ENCODE assay signal across 1 cellular context in the genomic region with DNA sequence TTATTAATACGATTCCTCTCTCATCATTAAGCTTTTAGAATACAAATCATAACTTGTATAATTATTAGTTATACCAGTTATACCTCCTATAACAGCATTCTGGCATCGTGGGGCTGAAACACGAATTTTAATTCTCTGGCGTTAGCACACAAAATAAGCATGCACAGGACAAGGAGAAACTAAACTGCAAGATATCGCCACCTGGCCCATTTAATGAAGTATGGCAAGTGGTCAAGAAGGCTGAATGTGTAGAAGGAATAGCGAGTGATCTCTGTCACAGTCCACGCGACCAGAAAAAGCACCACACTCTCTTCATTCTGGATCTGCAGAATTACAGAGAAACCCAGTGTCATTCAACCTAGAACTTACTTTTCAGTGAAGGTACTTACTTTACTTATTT.
TF ChIP-seq lines count a peak whose summit lies in the region.

No MANE protein-coding gene starts in this region.

TF ChIP-seq in HCT116, 20 proteins besides CTCF, POLR2A, EP300 and RAD21 (continued from another document):
- TF ChIP-seq FOSL1 (IDR thresholded peaks at IDR 0.05; ENCODE audit: low read depth): no peak
- TF ChIP-seq, protein P1, sequence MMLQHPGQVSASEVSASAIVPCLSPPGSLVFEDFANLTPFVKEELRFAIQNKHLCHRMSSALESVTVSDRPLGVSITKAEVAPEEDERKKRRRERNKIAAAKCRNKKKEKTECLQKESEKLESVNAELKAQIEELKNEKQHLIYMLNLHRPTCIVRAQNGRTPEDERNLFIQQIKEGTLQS (IDR thresholded peaks at IDR 0.05): no peak
- no peak for TF ChIP-seq CBX3 (IDR thresholded peaks at IDR 0.05; ENCODE audit: low read depth)
- TF ChIP-seq SIN3A (IDR thresholded peaks at IDR 0.05; ENCODE audit: low read depth): no peak
- TF ChIP-seq EZH2 (IDR thresholded peaks at IDR 0.05): no peak
- no peak for TF ChIP-seq SP1 (IDR thresholded peaks at IDR 0.05; ENCODE audit: low read depth)
- TF ChIP-seq, protein P2, sequence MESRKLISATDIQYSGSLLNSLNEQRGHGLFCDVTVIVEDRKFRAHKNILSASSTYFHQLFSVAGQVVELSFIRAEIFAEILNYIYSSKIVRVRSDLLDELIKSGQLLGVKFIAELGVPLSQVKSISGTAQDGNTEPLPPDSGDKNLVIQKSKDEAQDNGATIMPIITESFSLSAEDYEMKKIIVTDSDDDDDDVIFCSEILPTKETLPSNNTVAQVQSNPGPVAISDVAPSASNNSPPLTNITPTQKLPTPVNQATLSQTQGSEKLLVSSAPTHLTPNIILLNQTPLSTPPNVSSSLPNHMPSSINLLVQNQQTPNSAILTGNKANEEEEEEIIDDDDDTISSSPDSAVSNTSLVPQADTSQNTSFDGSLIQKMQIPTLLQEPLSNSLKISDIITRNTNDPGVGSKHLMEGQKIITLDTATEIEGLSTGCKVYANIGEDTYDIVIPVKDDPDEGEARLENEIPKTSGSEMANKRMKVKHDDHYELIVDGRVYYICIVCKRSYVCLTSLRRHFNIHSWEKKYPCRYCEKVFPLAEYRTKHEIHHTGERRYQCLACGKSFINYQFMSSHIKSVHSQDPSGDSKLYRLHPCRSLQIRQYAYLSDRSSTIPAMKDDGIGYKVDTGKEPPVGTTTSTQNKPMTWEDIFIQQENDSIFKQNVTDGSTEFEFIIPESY (IDR thresholded peaks at IDR 0.05; ENCODE audit: extremely low read depth, insufficient replicate concordance, low read length): no peak
- no peak for TF ChIP-seq YY1 (IDR thresholded peaks at IDR 0.05; ENCODE audit: extremely low read depth, insufficient replicate concordance, low read depth, low read length)
- TF ChIP-seq, protein P3, sequence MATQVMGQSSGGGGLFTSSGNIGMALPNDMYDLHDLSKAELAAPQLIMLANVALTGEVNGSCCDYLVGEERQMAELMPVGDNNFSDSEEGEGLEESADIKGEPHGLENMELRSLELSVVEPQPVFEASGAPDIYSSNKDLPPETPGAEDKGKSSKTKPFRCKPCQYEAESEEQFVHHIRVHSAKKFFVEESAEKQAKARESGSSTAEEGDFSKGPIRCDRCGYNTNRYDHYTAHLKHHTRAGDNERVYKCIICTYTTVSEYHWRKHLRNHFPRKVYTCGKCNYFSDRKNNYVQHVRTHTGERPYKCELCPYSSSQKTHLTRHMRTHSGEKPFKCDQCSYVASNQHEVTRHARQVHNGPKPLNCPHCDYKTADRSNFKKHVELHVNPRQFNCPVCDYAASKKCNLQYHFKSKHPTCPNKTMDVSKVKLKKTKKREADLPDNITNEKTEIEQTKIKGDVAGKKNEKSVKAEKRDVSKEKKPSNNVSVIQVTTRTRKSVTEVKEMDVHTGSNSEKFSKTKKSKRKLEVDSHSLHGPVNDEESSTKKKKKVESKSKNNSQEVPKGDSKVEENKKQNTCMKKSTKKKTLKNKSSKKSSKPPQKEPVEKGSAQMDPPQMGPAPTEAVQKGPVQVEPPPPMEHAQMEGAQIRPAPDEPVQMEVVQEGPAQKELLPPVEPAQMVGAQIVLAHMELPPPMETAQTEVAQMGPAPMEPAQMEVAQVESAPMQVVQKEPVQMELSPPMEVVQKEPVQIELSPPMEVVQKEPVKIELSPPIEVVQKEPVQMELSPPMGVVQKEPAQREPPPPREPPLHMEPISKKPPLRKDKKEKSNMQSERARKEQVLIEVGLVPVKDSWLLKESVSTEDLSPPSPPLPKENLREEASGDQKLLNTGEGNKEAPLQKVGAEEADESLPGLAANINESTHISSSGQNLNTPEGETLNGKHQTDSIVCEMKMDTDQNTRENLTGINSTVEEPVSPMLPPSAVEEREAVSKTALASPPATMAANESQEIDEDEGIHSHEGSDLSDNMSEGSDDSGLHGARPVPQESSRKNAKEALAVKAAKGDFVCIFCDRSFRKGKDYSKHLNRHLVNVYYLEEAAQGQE (IDR thresholded peaks at IDR 0.05; ENCODE audit: low read depth): no peak
- TF ChIP-seq, protein P4, sequence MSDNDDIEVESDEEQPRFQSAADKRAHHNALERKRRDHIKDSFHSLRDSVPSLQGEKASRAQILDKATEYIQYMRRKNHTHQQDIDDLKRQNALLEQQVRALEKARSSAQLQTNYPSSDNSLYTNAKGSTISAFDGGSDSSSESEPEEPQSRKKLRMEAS (IDR thresholded peaks at IDR 0.05): no peak
- TF ChIP-seq ELF1 (IDR thresholded peaks at IDR 0.05; ENCODE audit: borderline replicate concordance, low read depth): no peak
- no peak for TF ChIP-seq ZNF274 (IDR thresholded peaks at IDR 0.05; ENCODE audit: low read depth, low read length)
- TF ChIP-seq EGR1 (IDR thresholded peaks at IDR 0.05; ENCODE audit: low read depth): no peak
- no peak for TF ChIP-seq EZH2phosphoT487 (IDR thresholded peaks at IDR 0.05; ENCODE audit: borderline replicate concordance)
- no peak for TF ChIP-seq CEBPB (IDR thresholded peaks at IDR 0.05; ENCODE audit: low read depth)
